8 cellular contexts compared by ENCODE assay signal in genomic region chr17:58516644-58517377, GRCh38. TPM values are rescaled to one million over a fixed set of nuclear protein-coding genes. Genes with fewer than 3 reads are reported as not detected.
A peak's percentile ranks its signal among the peaks of the same experiment; 100 is the strongest.
DNase-seq lines count a peak whose midpoint lies in the region; ATAC-seq, FAIRE-seq and TF ChIP-seq lines count a peak whose summit lies in the region.

No MANE protein-coding gene starts in this region.

- H3K4me1 ChIP-seq in kidney (ENCODE audit: control insufficient read depth in 1 of 2, insufficient read depth in 1 of 2, low read depth in 1 of 2, low read length in 2 of 2): peaks cover 20 to 32% of the 10 kb centered on the region in 2 donors
- peaks cover 47% of the 10 kb centered on the region for H3K4me1 ChIP-seq in stomach smooth muscle (ENCODE audit: control insufficient read depth, insufficient read depth, low read length)

- no peak for TF ChIP-seq CTCF in kidney (IDR thresholded peaks at IDR 0.05; ENCODE audit: borderline replicate concordance, extremely low read depth, insufficient read depth)

- no peaks in the 10 kb centered on the region for H3K27me3 ChIP-seq in stomach smooth muscle (ENCODE audit: control insufficient read depth in 1 of 2, insufficient read depth in 2 of 2, low read length in 2 of 2)

- DNase-seq in NCI-H82 (lab: John Stamatoyannopoulos, UW): peak; percentile 52
- DNase-seq in NCI-H82 treated with DMSO at 0.1 percent for 48 hours (lab: John Stamatoyannopoulos, UW; ENCODE audit: unreplicated experiment): no peak
- no peak for DNase-seq in activated naive CD8-positive, alpha-beta T cell treated with anti-CD3 and anti-CD28 coated beads for 36 hours
- peak; percentile 71 for DNase-seq in kidney
- DNase-seq in activated gamma-delta T cell treated with Interleukin-2 at 50 U/mL for 16 hours: no peak
- DNase-seq in NCI-H446 treated with DMSO at 0.1 percent for 48 hours (lab: John Stamatoyannopoulos, UW): no peak

- H3K27ac ChIP-seq in kidney (ENCODE audit: low read depth in 2 of 2, low read length in 2 of 2): peak overlapping the region; percentile 89 to 91
- H3K27ac ChIP-seq in stomach smooth muscle (ENCODE audit: low read length): peak overlapping the region; percentile 96

- H3K36me3 Mint-ChIP-seq in activated naive CD8-positive, alpha-beta T cell treated with anti-CD3 and anti-CD28 coated beads for 36 hours: peaks cover 12% of the 10 kb centered on the region

- peak overlapping the region; percentile 95 for H3K27ac Mint-ChIP-seq in activated naive CD8-positive, alpha-beta T cell treated with anti-CD3 and anti-CD28 coated beads for 36 hours

- H3K9me3 Mint-ChIP-seq in activated naive CD8-positive, alpha-beta T cell treated with anti-CD3 and anti-CD28 coated beads for 36 hours: no peaks in the 10 kb centered on the region

- intact Hi-C loops in kidney (cut with DNase I): no loop called here

- H3K4me3 Mint-ChIP-seq in activated naive CD8-positive, alpha-beta T cell treated with anti-CD3 and anti-CD28 coated beads for 36 hours: peak overlapping the region; percentile 91

- ATAC-seq in HG02840 (IDR thresholded peaks at IDR 0.05; ENCODE audit: low FRiP score, unreplicated experiment): no peak

- H3K9me3 ChIP-seq in kidney (ENCODE audit: control insufficient read depth in 1 of 2, low read length in 2 of 2): no peaks in the 10 kb centered on the region
- H3K9me3 ChIP-seq in stomach smooth muscle (ENCODE audit: control insufficient read depth in 2 of 2, low read length in 2 of 2): no peaks in the 10 kb centered on the region

- H3K36me3 ChIP-seq in kidney (ENCODE audit: control insufficient read depth in 1 of 2, insufficient read depth in 2 of 2, low read length in 2 of 2): peaks cover 0 to 5% of the 10 kb centered on the region in 2 donors
- peaks cover 4 to 9% of the 10 kb centered on the region in 2 donors for H3K36me3 ChIP-seq in stomach smooth muscle (ENCODE audit: control insufficient read depth in 2 of 2, insufficient read depth in 2 of 2, low read length in 2 of 2)

- H3K27me3 Mint-ChIP-seq in activated naive CD8-positive, alpha-beta T cell treated with anti-CD3 and anti-CD28 coated beads for 36 hours: peaks cover 5% of the 10 kb centered on the region

- peak overlapping the region; percentile 91 to 97 for H3K4me3 ChIP-seq in kidney (ENCODE audit: low read length in 2 of 2)
- H3K4me3 ChIP-seq in stomach smooth muscle (ENCODE audit: low read length in 2 of 2): peak overlapping the region; percentile 84 to 98

- H3K9ac ChIP-seq in kidney (ENCODE audit: low read length in 2 of 2): peak overlapping the region; percentile 42 to 87
- peak overlapping the region; percentile 84 to 90 for H3K9ac ChIP-seq in stomach smooth muscle (ENCODE audit: low read length in 2 of 2)

- no peak for FAIRE-seq in kidney (lab: Jason Lieb, UNC)

- peaks cover 41% of the 10 kb centered on the region for H3K4me1 Mint-ChIP-seq in activated naive CD8-positive, alpha-beta T cell treated with anti-CD3 and anti-CD28 coated beads for 36 hours

RNA-seq across cellular contexts. Expression of gene MTMR4, which starts 2.4 kb away (rescaled TPM):
- 10 to 100 TPM; 72.2 to 75.6 TPM for total RNA-seq in activated naive CD8-positive, alpha-beta T cell treated with anti-CD3 and anti-CD28 coated beads for 36 hours
- total RNA-seq in kidney: 42.9 TPM
- 13.3 TPM for polyA plus RNA-seq in kidney (ENCODE audit: insufficient read depth, low read depth, low replicate concordance)

RNA-seq across cellular contexts. Expression of gene HSF5, which starts 28.6 kb away (rescaled TPM):
- total RNA-seq in activated naive CD8-positive, alpha-beta T cell treated with anti-CD3 and anti-CD28 coated beads for 36 hours: 1 to 10 TPM; 3.9 to 4.2 TPM
- 0.19 TPM for total RNA-seq in kidney
- polyA plus RNA-seq in kidney (ENCODE audit: insufficient read depth, low read depth, low replicate concordance): not detected

Comparison
In these comparisons a context has a peak if more than half of its experiments do, and no peak if none do; other contexts are left out.
1. DNase-seq: peak in NCI-H82 (single experiment) and kidney (single experiment); none in NCI-H82 treated with DMSO at 0.1 percent for 48 hours (single experiment), activated naive CD8-positive, alpha-beta T cell treated with anti-CD3 and anti-CD28 coated beads for 36 hours (single experiment), activated gamma-delta T cell treated with Interleukin-2 at 50 U/mL for 16 hours (single experiment) and NCI-H446 treated with DMSO at 0.1 percent for 48 hours (single experiment).